8 cellular contexts compared by ENCODE assay signal in the genomic region with DNA sequence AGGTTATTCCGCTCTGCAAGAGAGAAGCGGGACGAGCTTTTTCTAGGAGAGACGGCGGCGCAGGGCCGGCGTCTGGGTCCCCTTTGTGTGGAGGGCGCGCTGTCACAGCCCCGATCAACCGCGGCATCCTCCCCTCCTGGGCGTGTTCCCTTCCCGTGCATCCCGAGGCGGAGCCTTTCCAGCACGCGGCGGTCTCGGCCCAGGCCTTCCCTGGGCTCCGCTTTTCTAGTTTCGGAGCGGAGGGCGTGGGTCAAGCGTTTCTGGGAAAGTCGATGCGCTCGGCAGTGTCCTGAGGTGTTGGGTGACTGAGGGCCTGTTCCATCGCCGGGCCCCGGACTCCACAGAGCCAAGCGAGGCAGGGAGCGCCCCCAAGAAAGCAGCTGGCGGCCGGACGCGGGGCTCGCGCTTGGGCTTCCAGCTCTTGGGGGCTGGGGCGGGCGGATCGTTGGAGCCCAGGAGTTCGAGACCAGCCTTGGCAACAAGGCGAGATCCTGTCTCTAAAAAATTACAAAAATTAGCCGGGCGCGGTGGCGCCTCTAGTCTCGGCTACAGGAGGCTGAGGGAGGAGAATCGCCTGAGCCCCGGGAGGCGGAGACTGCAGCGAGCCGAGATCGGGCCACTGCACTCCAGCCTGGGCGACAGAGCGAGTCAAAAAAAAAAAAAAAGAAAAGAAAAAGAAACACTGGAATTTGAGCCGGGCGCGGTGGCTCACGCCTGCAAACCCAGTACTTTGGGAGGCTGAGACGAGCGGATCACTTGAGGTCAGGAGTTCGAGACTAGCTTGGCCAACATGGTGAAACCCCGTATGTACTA. TPM values are rescaled to one million over a fixed set of nuclear protein-coding genes. Genes with fewer than 3 reads are reported as not detected.
A peak's percentile ranks its signal among the peaks of the same experiment; 100 is the strongest.
DNase-seq lines count a peak whose midpoint lies in the region; ATAC-seq, FAIRE-seq and TF ChIP-seq lines count a peak whose summit lies in the region.

No MANE protein-coding gene starts in this region.

- intact Hi-C loops in naive thymus-derived CD4-positive, alpha-beta T cell (cut with micrococcal nuclease), result loop anchor here (1.0 to 10.0 kb wide), 5 partner anchors 191 to 1894 kb away; a partner anchor contains a TSS

- TF ChIP-seq POLR2A in H1 (IDR thresholded peaks at IDR 0.05; ENCODE audit: control extremely low read depth in 1 of 2, low read depth in 2 of 2, low read length in 2 of 2), result no peak

- peak overlapping the region; percentile 80 for H4K8ac ChIP-seq in H1 (ENCODE audit: extremely low read depth, insufficient read depth, low read length)

- DNase-seq in NCI-H2081 treated with DMSO at 0.1 percent for 48 hours (lab: John Stamatoyannopoulos, UW) (peak; percentile 25), NCI-H2081 (lab: John Stamatoyannopoulos, UW) (no peak), SJSA1 (ENCODE audit: low read depth in 1 of 2, low spot score in 2 of 2) (no peak), H1 (ENCODE audit: low read depth in 1 of 2, low spot score in 2 of 2) (no peak), CD1c-positive myeloid dendritic cell (ENCODE audit: extremely low spot score) (no peak), GM19238 (ENCODE audit: insufficient read length, low spot score) (no peak)
- peak in 2 of 9 donors; percentile 12 to 34 for DNase-seq in naive thymus-derived CD4-positive, alpha-beta T cell

- no peak overlapping the region for H2BK120ac ChIP-seq in H1 (replicated peaks; ENCODE audit: low read depth, low read length)

- H3K18ac ChIP-seq in H1 (ENCODE audit: extremely low read depth, low read length), result peak overlapping the region; percentile 83; the same call in 1 of the 2 replicates

- no peak overlapping the region for H2AFZ ChIP-seq in H1 (ENCODE audit: low read length)

- H3K23me2 ChIP-seq in H1 (ENCODE audit: low read depth, low read length), result peaks cover 22% of the 10 kb centered on the region

- peaks cover 19% of the 10 kb centered on the region for H3K36me3 ChIP-seq in SJSA1
- H3K36me3 ChIP-seq in H1 (ENCODE audit: control insufficient read depth in 2 of 4, insufficient read depth in 4 of 4, low read length in 3 of 4), result peaks cover 0 to 12% (median 5%) of the 10 kb centered on the region in 4 experiments; a peak in 4 of 8 replicates
- H3K36me3 ChIP-seq in naive thymus-derived CD4-positive, alpha-beta T cell (ENCODE audit: control insufficient read depth in 2 of 3, insufficient read depth in 3 of 3, low read length in 3 of 3), result peaks cover 0 to 4% (median 0%) of the 10 kb centered on the region in 3 experiments

- H3K9me3 Mint-ChIP-seq in naive thymus-derived CD4-positive, alpha-beta T cell, result peaks cover 0 to 7% (median 3%) of the 10 kb centered on the region in 11 donors

- H3K27me3 ChIP-seq in SJSA1 (replicated peaks) (no peaks in the 10 kb centered on the region), H1 (replicated peaks in 1 of 4; ENCODE audit: control insufficient read depth in 3 of 4, extremely low read depth in 1 of 4, insufficient read depth in 3 of 4, low read length in 3 of 4) (peaks cover 0 to 10% (median 8%) of the 10 kb centered on the region in 4 experiments; a peak in 5 of 7 replicates)
- H3K27me3 ChIP-seq in naive thymus-derived CD4-positive, alpha-beta T cell (ENCODE audit: control insufficient read depth in 2 of 2, insufficient read depth in 2 of 2, low read length in 2 of 2), result no peaks in the 10 kb centered on the region

- peak overlapping the region; percentile 98 for H3K4me3 ChIP-seq in SJSA1
- peak overlapping the region; percentile 41 to 74 (median 60) for H3K4me3 ChIP-seq in H1 (ENCODE audit: extremely low read depth in 1 of 4, insufficient read depth in 2 of 4, low read depth in 3 of 4, low read length in 4 of 4)
- peak overlapping the region; percentile 47 for H3K4me3 ChIP-seq in naive thymus-derived CD4-positive, alpha-beta T cell (ENCODE audit: low read length)

- peaks cover 7 to 11% of the 10 kb centered on the region in 2 experiments for H4K20me1 ChIP-seq in H1 (replicated peaks in 1 of 2; ENCODE audit: control insufficient read depth in 1 of 2, insufficient read depth in 2 of 2, low read length in 2 of 2)

- CTCF ChIA-PET in H1 (lab: Charles Lee; ENCODE audit: partially characterized antibody), result interaction anchor here (1.3 kb wide), 1 partner anchor 113 kb away, joined by 3 read pairs; no protein-coding TSS in a partner anchor
- CTCF ChIA-PET in naive thymus-derived CD4-positive, alpha-beta T cell (lab: Charles Lee), result interaction anchor here (0.6 kb wide), 1 partner anchor 200 kb away, joined by 5 read pairs; no protein-coding TSS in a partner anchor

- no peak overlapping the region for H4K91ac ChIP-seq in H1 (replicated peaks; ENCODE audit: insufficient read length, low read length)

- TF ChIP-seq EP300 in H1 (IDR thresholded peaks at IDR 0.05; ENCODE audit: borderline replicate concordance in 1 of 2, low read depth in 2 of 2, low read length in 2 of 2), result no peak

- peak overlapping the region; percentile 22 to 77 (median 40); a peak in 6 of 7 replicates for H3K9ac ChIP-seq in H1 (replicated peaks in 1 of 4; ENCODE audit: extremely low read depth in 1 of 4, low read depth in 3 of 4, low read length in 3 of 4)

- no peak overlapping the region for H2BK12ac ChIP-seq in H1 (ENCODE audit: low read depth, low read length)

- H3K4ac ChIP-seq in H1 (replicated peaks; ENCODE audit: insufficient read length, low read depth, low read length), result no peak overlapping the region

- H2BK15ac ChIP-seq in H1 (ENCODE audit: low read length), result no peak overlapping the region

- H3K4me1 Mint-ChIP-seq in naive thymus-derived CD4-positive, alpha-beta T cell, result peaks cover 19 to 36% (median 28%) of the 10 kb centered on the region in 7 donors

- 17% methylated on average over 58 of the region's 66 CpGs; no CpG with 5 or more reads in 1 of the 2 experiments for WGBS in H1 (ENCODE audit: extremely low coverage in 1 of 2, insufficient coverage in 1 of 2, insufficient read length in 1 of 2, insufficient replicate concordance in 2 of 2, low coverage in 1 of 2, low lambda C conversion rate in 2 of 2, missing lambda C conversion rate in 1 of 2), 2 experiments

- peaks cover 0 to 11% (median 10%) of the 10 kb centered on the region in 5 donors for H3K36me3 Mint-ChIP-seq in naive thymus-derived CD4-positive, alpha-beta T cell

- no peak for FAIRE-seq in H1 (lab: Jason Lieb, UNC)

- H3K56ac ChIP-seq in H1 (replicated peaks; ENCODE audit: insufficient read length, low read depth, low read length), result peak overlapping the region; percentile 30

- H2BK5ac ChIP-seq in H1 (ENCODE audit: low read depth, low read length), result no peak overlapping the region; the same call in 1 of the 2 replicates

- no peak overlapping the region for H2AK5ac ChIP-seq in H1 (ENCODE audit: low read depth, low read length)

- no peak overlapping the region for H4K5ac ChIP-seq in H1 (ENCODE audit: insufficient read length, low read depth, low read length)

- no peak for ATAC-seq in naive thymus-derived CD4-positive, alpha-beta T cell
- no peak for ATAC-seq in GM21390 (IDR thresholded peaks at IDR 0.05; ENCODE audit: unreplicated experiment)

- TF ChIP-seq RAD21 in H1 (IDR thresholded peaks at IDR 0.05 in 1 of 2, conservative IDR thresholded peaks at IDR 0.05 in 1 of 2; ENCODE audit: low read depth in 2 of 2, low read length in 2 of 2), result no peak

- H3K23ac ChIP-seq in H1 (ENCODE audit: insufficient read length), result no peak overlapping the region

- no peak overlapping the region for H3K14ac ChIP-seq in H1 (ENCODE audit: insufficient read length)

- peaks cover 0 to 7% (median 0%) of the 10 kb centered on the region in 5 donors for H3K27me3 Mint-ChIP-seq in naive thymus-derived CD4-positive, alpha-beta T cell

- H3K27ac ChIP-seq in SJSA1 (peak overlapping the region; percentile 13; the same call in 1 of the 2 replicates), H1 (ENCODE audit: low read depth, low read length) (no peak overlapping the region)
- peak overlapping the region; percentile 75 for H3K27ac ChIP-seq in naive thymus-derived CD4-positive, alpha-beta T cell (ENCODE audit: low read depth, low read length)

- TF ChIP-seq CTCF in H1 (IDR thresholded peaks at IDR 0.05; ENCODE audit: control extremely low read depth in 1 of 3, insufficient read depth in 1 of 3, low read depth in 1 of 3, low read length in 3 of 3), result no peak

- no peaks in the 10 kb centered on the region; the same call in 1 of the 2 replicates for H3K9me3 ChIP-seq in SJSA1 (replicated peaks)
- H3K9me3 ChIP-seq in H1 (ENCODE audit: insufficient read depth in 2 of 2, low read depth in 1 of 2, low read length in 1 of 2), result no peaks in the 10 kb centered on the region
- peaks cover 0 to 8% (median 0%) of the 10 kb centered on the region in 3 experiments for H3K9me3 ChIP-seq in naive thymus-derived CD4-positive, alpha-beta T cell (ENCODE audit: control insufficient read depth in 2 of 3, low read length in 3 of 3)

- peak overlapping the region; percentile 76 to 95 (median 90) for H3K4me3 Mint-ChIP-seq in naive thymus-derived CD4-positive, alpha-beta T cell

- POLR2A ChIA-PET in H1 (lab: Charles Lee; ENCODE audit: partially characterized antibody), result interaction anchor here (0.6 to 2.0 kb wide), 11 partner anchors 10 to 746 kb away, joined by 3 to 11 read pairs (median 3); a partner anchor contains a TSS
- POLR2A ChIA-PET in naive thymus-derived CD4-positive, alpha-beta T cell (lab: Charles Lee), result interaction anchor here (0.6 to 2.3 kb wide), 9 partner anchors 67 to 282 kb away, joined by 3 to 13 read pairs (median 6); a partner anchor contains a TSS

- peaks cover 37% of the 10 kb centered on the region for H3K4me1 ChIP-seq in SJSA1 (replicated peaks)
- H3K4me1 ChIP-seq in H1 (replicated peaks in 1 of 4; ENCODE audit: control insufficient read depth in 3 of 4, insufficient read depth in 4 of 4, low read length in 3 of 4), result peaks cover 3 to 13% (median 9%) of the 10 kb centered on the region in 4 experiments; a peak in 5 of 7 replicates
- H3K4me1 ChIP-seq in naive thymus-derived CD4-positive, alpha-beta T cell (ENCODE audit: control insufficient read depth in 2 of 2, insufficient read depth in 2 of 2, low read length in 2 of 2), result peaks cover 17 to 36% of the 10 kb centered on the region in 2 donors

- H3K27ac Mint-ChIP-seq in naive thymus-derived CD4-positive, alpha-beta T cell, result peak overlapping the region; percentile 94 to 99 (median 97)

- peak overlapping the region; percentile 63 to 84 for H3K4me2 ChIP-seq in H1 (ENCODE audit: insufficient read depth in 1 of 2, low read depth in 2 of 2, low read length in 2 of 2)

- H3K79me1 ChIP-seq in H1 (ENCODE audit: low read depth, low read length), result peaks cover 6% of the 10 kb centered on the region

- H2BK20ac ChIP-seq in H1 (ENCODE audit: low read length), result no peak overlapping the region

- H3K79me2 ChIP-seq in H1 (ENCODE audit: control insufficient read depth in 1 of 2, insufficient read depth in 2 of 2, low read length in 2 of 2), result peaks cover 0 to 30% of the 10 kb centered on the region in 2 experiments; a peak in 2 of 4 replicates

RNA-seq across cellular contexts. Expression of a gene that starts 0.8 kb away (rescaled TPM):
- 5.4 and 5.9 TPM in 2 replicates for total RNA-seq in SJSA1 (2014; rRNA removed; shearing (Covaris generic))
- total RNA-seq in H1 (2021; fragmentation: NEBNext Ultra II Directional; extraction: Animal tissue kit (Norgen Biotek cat#: 25700)), result 20.6 and 20.9 TPM in 2 replicates
- 9.7 and 16.1 TPM in 2 replicates for polyA plus RNA-seq in H1 (2011; rRNA removed)
- 12.5 TPM for polyA plus RNA-seq in H1 (2011; cell fraction: cytosol; rRNA removed)
- 49.0 TPM for polyA plus RNA-seq in H1 (2011; cell fraction: nucleus; rRNA removed)
- polyA plus RNA-seq in H1 (2012, experiment 1 of 2), result 14.1 to 26.4 TPM (median 19.7 TPM) in 4 replicates
- 12.9 TPM for polyA plus RNA-seq in H1 (2012, experiment 2 of 2)
- 8.0 TPM for polyA plus RNA-seq in H1 (2013, experiment 1 of 2)
- 7.3 TPM for polyA plus RNA-seq in H1 (2013, experiment 2 of 2)
- polyA minus RNA-seq in H1 (2011; rRNA and poly(A)+ RNA removed), result 26.4 and 41.3 TPM in 2 replicates
- polyA minus RNA-seq in H1 (2011; cell fraction: cytosol; rRNA and poly(A)+ RNA removed), result 15.2 TPM
- polyA minus RNA-seq in H1 (2011; cell fraction: nucleus; rRNA and poly(A)+ RNA removed), result 43.1 TPM
- 10 to 100 TPM in 1 of 5 experiments, 1 to 10 TPM in 4; 7.3 to 10.6 (median 8.1) TPM for total RNA-seq in naive thymus-derived CD4-positive, alpha-beta T cell
- 10 to 100 TPM in 1 of 2 donors, 1 to 10 TPM in 1; 8.9 to 13.5 TPM for polyA plus RNA-seq in naive thymus-derived CD4-positive, alpha-beta T cell

RNA-seq across cellular contexts. Expression of a gene that starts 1.1 kb away (rescaled TPM):
- total RNA-seq in SJSA1 (2014; rRNA removed; shearing (Covaris generic)), result 9.0 and 10.3 TPM in 2 replicates
- total RNA-seq in H1 (2021; fragmentation: NEBNext Ultra II Directional; extraction: Animal tissue kit (Norgen Biotek cat#: 25700)), result 23.2 and 26.2 TPM in 2 replicates
- polyA plus RNA-seq in H1 (2011; rRNA removed), result 19.2 and 31.0 TPM in 2 replicates
- polyA plus RNA-seq in H1 (2011; cell fraction: cytosol; rRNA removed), result 13.1 TPM
- 52.6 TPM for polyA plus RNA-seq in H1 (2011; cell fraction: nucleus; rRNA removed)
- polyA plus RNA-seq in H1 (2012, experiment 1 of 2), result 16.3 to 23.4 TPM (median 19.7 TPM) in 4 replicates
- 8.7 TPM for polyA plus RNA-seq in H1 (2012, experiment 2 of 2)
- polyA plus RNA-seq in H1 (2013, experiment 1 of 2), result 10.7 TPM
- polyA plus RNA-seq in H1 (2013, experiment 2 of 2), result 11.4 TPM
- polyA minus RNA-seq in H1 (2011; rRNA and poly(A)+ RNA removed), result 20.1 and 23.0 TPM in 2 replicates
- 13.2 TPM for polyA minus RNA-seq in H1 (2011; cell fraction: cytosol; rRNA and poly(A)+ RNA removed)
- 18.7 TPM for polyA minus RNA-seq in H1 (2011; cell fraction: nucleus; rRNA and poly(A)+ RNA removed)
- total RNA-seq in naive thymus-derived CD4-positive, alpha-beta T cell, result 10 to 100 TPM; 27.0 to 33.2 (median 31.3) TPM
- 1 to 10 TPM; 2.1 to 5.0 TPM for polyA plus RNA-seq in naive thymus-derived CD4-positive, alpha-beta T cell

Comparison
In these comparisons a context has a peak if more than half of its experiments do, and no peak if none do; other contexts are left out.
1. H3K4me3 ChIP-seq: peak in every context shown above with its lines; median percentile 98 in SJSA1; 60 in H1; 47 in naive thymus-derived CD4-positive, alpha-beta T cell.